ENCODE assay signal across 8 cellular contexts in the genomic region with DNA sequence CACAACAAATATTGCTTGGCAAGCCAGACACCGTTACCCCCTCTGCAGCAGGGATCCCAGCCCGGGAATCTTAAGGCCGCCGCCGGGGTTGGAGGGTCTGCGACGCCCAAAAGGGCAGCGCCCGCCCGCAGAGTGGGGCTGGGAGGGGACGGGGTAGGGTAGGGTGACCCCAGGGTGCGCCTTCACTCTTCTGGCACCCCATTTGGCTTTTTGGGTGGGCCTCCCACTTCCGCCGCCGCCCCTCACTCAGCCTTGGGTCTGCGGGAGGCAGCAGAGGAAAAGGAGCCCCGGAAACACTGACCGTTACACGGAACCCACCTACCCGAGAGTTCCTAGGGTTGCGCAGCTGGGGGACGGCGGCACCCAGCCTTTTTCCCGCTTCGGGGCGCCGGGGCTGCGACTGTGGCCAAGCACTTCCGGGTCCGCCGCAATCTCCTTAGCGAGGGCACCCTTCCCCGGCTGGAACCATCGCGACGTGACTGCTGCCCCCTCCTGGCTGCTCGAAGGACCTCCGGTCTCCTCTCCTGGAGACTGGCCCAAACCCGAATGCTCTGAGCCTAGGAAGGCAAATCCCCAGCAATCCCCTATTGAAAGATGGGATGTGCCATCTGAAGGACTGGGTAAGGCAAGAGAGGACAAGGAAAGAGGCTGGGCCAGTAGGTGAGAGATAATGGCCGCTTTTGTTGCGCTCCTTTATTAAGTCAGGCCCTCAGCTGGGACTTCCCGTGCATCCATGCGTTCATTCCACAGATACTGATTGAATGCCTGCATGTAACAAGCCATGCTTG. TPM values are rescaled to one million over a fixed set of nuclear protein-coding genes. Genes with fewer than 3 reads are reported as not detected.
DNase-seq lines count a peak whose midpoint lies in the region; ATAC-seq, FAIRE-seq and TF ChIP-seq lines count a peak whose summit lies in the region.

A gene (minus strand): TSS at position 404 of the 788 bp plus-strand sequence. CDS start 1,447 bp downstream, outside the sequence.

- TSS peak; percentile 72 for BruUV-seq in HepG2 (replicated peaks; lab: Mats Ljungman, UMichigan)

- DNase-seq in NCI-H69 (lab: John Stamatoyannopoulos, UW): peak; percentile 93
- peak; percentile 93 for DNase-seq in activated CD4-positive, alpha-beta T cell treated with anti-CD3 and anti-CD28 coated beads, Interleukin-2, amount 10 ng/mL, durations not matched to agents 7 days and 5 days
- peak; percentile 92 for DNase-seq in dermis blood vessel endothelial cell
- DNase-seq in HepG2 (ENCODE audit: low spot score): peak; percentile 73
- peak; percentile 94 for DNase-seq in stimulated activated CD4-positive, alpha-beta T cell treated with anti-CD3 and anti-CD28 coated beads, Interleukin-4, amount 100 ng/mL, for 1 hour

- H3K4me3 ChIP-seq in HepG2 (replicated peaks in 1 of 3; ENCODE audit: insufficient read depth in 1 of 3, low read depth in 2 of 3, low read length in 3 of 3): peak within 1 kb of the TSS; percentile 82 to 93 (median 87)

- H3K4me2 ChIP-seq in HepG2 (ENCODE audit: low read depth, low read length): peak within 1 kb of the TSS; percentile 96

- H3K36me3 ChIP-seq in HepG2 (replicated peaks in 1 of 2; ENCODE audit: control insufficient read depth in 1 of 2, insufficient read depth in 2 of 2, low read length in 2 of 2): no peaks in the 10 kb centered on the region; a peak in 1 of 5 replicates

- H3K9me3 Mint-ChIP-seq in activated CD4-positive, alpha-beta T cell treated with anti-CD3 and anti-CD28 coated beads, Interleukin-2, amount 10 ng/mL, durations not matched to agents 7 days and 5 days: no peaks in the 10 kb centered on the region

- H3K27ac ChIP-seq in C4-2B (peak within 1 kb of the TSS; percentile 79), HepG2 (ENCODE audit: extremely low read length, insufficient read depth, low read length) (peak within 1 kb of the TSS; percentile 66)

- WGBS in HepG2 (ENCODE audit: low lambda C conversion rate): 5% methylated on average over 8 of the region's 43 CpGs

- peaks cover 39% of the 10 kb centered on the region for H3K4me1 Mint-ChIP-seq in activated CD4-positive, alpha-beta T cell treated with anti-CD3 and anti-CD28 coated beads, Interleukin-2, amount 10 ng/mL, durations not matched to agents 7 days and 5 days

- H3K27me3 ChIP-seq in HepG2 (ENCODE audit: control insufficient read depth in 1 of 2, insufficient read depth in 2 of 2, low read length in 2 of 2): no peaks in the 10 kb centered on the region

- ATAC-seq in GM19328 (IDR thresholded peaks at IDR 0.05; ENCODE audit: unreplicated experiment) (peak; percentile 100), HG03520 (IDR thresholded peaks at IDR 0.05; ENCODE audit: unreplicated experiment) (peak; percentile 99), HepG2 (peak; percentile 98)

- peaks cover 7% of the 10 kb centered on the region for H3K79me2 ChIP-seq in HepG2 (ENCODE audit: insufficient read depth, low read length)

- in situ Hi-C loops in HepG2 (cut with HindIII; ENCODE audit: extremely low pct_ligation_motif_present, low pct_unique_long_range_greater_than_20kb): loop anchor here (5.0 kb wide), 1 partner anchor 273 kb away; no protein-coding TSS in a partner anchor

- peak; percentile 92 for FAIRE-seq in HepG2 (lab: Jason Lieb, UNC)

- H4K20me1 ChIP-seq in HepG2 (ENCODE audit: insufficient read depth, low read length): no peaks in the 10 kb centered on the region

- no peak; a peak in 1 of 4 replicates for TF ChIP-seq EP300 in HepG2 (IDR thresholded peaks at IDR 0.05; ENCODE audit: low read depth in 2 of 2, low read length in 2 of 2)
- 0 out of 2 replicates have a peak, but pooled peaks have one; percentile 10 for TF ChIP-seq EP300 in HepG2 (CRISPR knock-in tag; IDR thresholded peaks at IDR 0.05; ENCODE audit: borderline replicate concordance)

- peak within 1 kb of the TSS; percentile 93 for H3K9ac ChIP-seq in HepG2 (ENCODE audit: insufficient read depth, low read depth, low read length)

- H3K27ac Mint-ChIP-seq in activated CD4-positive, alpha-beta T cell treated with anti-CD3 and anti-CD28 coated beads, Interleukin-2, amount 10 ng/mL, durations not matched to agents 7 days and 5 days: peak within 1 kb of the TSS; percentile 94

- H2AFZ ChIP-seq in HepG2 (ENCODE audit: low read length): peak within 1 kb of the TSS; percentile 91

- TF ChIP-seq POLR2A in HepG2 (IDR thresholded peaks at IDR 0.05; ENCODE audit: insufficient read depth in 1 of 2, low read depth in 2 of 2, low read length in 2 of 2): peak; percentile 65 to 68

- H3K36me3 Mint-ChIP-seq in activated CD4-positive, alpha-beta T cell treated with anti-CD3 and anti-CD28 coated beads, Interleukin-2, amount 10 ng/mL, durations not matched to agents 7 days and 5 days (ENCODE audit: low read depth): peaks cover 35% of the 10 kb centered on the region

- peaks cover 3% of the 10 kb centered on the region for H3K27me3 Mint-ChIP-seq in activated CD4-positive, alpha-beta T cell treated with anti-CD3 and anti-CD28 coated beads, Interleukin-2, amount 10 ng/mL, durations not matched to agents 7 days and 5 days

- no peaks in the 10 kb centered on the region for H3K9me3 ChIP-seq in HepG2 (ENCODE audit: low read length)

- TF ChIP-seq CTCF in C4-2B (conservative IDR thresholded peaks at IDR 0.05) (peak; percentile 94), HepG2 (CRISPR knock-in tag; IDR thresholded peaks at IDR 0.05) (peak; percentile 97)

- CTCF ChIA-PET in activated CD4-positive, alpha-beta T cell treated with anti-CD3 and anti-CD28 coated beads, Interleukin-2, amount 10 ng/mL, durations not matched to agents 7 days and 5 days (lab: Charles Lee): interaction anchor here (0.5 to 2.7 kb wide), 10 partner anchors 9 to 914 kb away, joined by 3 to 13 read pairs (median 4); no protein-coding TSS in a partner anchor
- CTCF ChIA-PET in HepG2 (lab: Yijun Ruan, JAX; ENCODE audit: low intra/inter-chr PET ratio, low total read pairs): interaction anchor here (1.4 to 1.8 kb wide), 2 partner anchors 14 to 440 kb away, joined by 4 to 11 read pairs; no protein-coding TSS in a partner anchor

- H3K4me3 Mint-ChIP-seq in activated CD4-positive, alpha-beta T cell treated with anti-CD3 and anti-CD28 coated beads, Interleukin-2, amount 10 ng/mL, durations not matched to agents 7 days and 5 days: peak within 1 kb of the TSS; percentile 95

- H3K4me1 ChIP-seq in HepG2 (ENCODE audit: insufficient read depth, low read length): peaks cover 44% of the 10 kb centered on the region

- intact Hi-C loops in HepG2 (cut with micrococcal nuclease; ENCODE audit: unreplicated experiment): loop anchor here (2.0 kb wide), 2 partner anchors 15 to 441 kb away; no protein-coding TSS in a partner anchor

- POLR2A ChIA-PET in activated CD4-positive, alpha-beta T cell treated with anti-CD3 and anti-CD28 coated beads, Interleukin-2, amount 10 ng/mL, durations not matched to agents 7 days and 5 days (lab: Charles Lee): no interaction called here
- POLR2A ChIA-PET in HepG2 (lab: Yijun Ruan, JAX): interaction anchor here (0.8 to 1.4 kb wide), 3 partner anchors 12 to 89 kb away, joined by 3 to 7 read pairs (median 4); a partner anchor contains a TSS

- peak; percentile 71 for TF ChIP-seq RAD21 in HepG2 (CRISPR knock-in tag; IDR thresholded peaks at IDR 0.05)

TF ChIP-seq in HepG2, 621 proteins besides CTCF, POLR2A, EP300 and RAD21 (continues in another document):
- peak; percentile 78; the same call in 1 of the 2 replicates for TF ChIP-seq ZNF747 (CRISPR knock-in tag; IDR thresholded peaks at IDR 0.05; ENCODE audit: borderline replicate concordance)

RNA-seq across cellular contexts. Expression of the gene that starts here (rescaled TPM):
- 10 to 100 TPM; 28.6 to 32.7 TPM for total RNA-seq in activated CD4-positive, alpha-beta T cell treated with anti-CD3 and anti-CD28 coated beads, Interleukin-2, amount 10 ng/mL, durations not matched to agents 7 days and 5 days
- 13.6 and 17.9 TPM in 2 replicates for total RNA-seq in dermis blood vessel endothelial cell
- total RNA-seq in HepG2 (2016; rRNA removed; fragmentation: Illumina TruSeq; extraction: Trizol): 24.1 and 29.5 TPM in 2 replicates
- total RNA-seq in HepG2 (2016; cell fraction: cytosol; rRNA removed; fragmentation: Illumina TruSeq; extraction: Trizol; ENCODE audit: low read depth): 16.3 and 18.6 TPM in 2 replicates
- total RNA-seq in HepG2 (2016; cell fraction: insoluble cytoplasmic fraction; rRNA removed; fragmentation: Illumina TruSeq; extraction: Trizol): 24.7 and 31.4 TPM in 2 replicates
- total RNA-seq in HepG2 (2016; cell fraction: membrane; rRNA removed; fragmentation: Illumina TruSeq; extraction: Trizol): 28.1 and 30.5 TPM in 2 replicates
- 23.0 and 23.6 TPM in 2 replicates for total RNA-seq in HepG2 (2016; cell fraction: nucleus; rRNA removed; fragmentation: Illumina TruSeq; extraction: Trizol)
- polyA plus RNA-seq in HepG2 (2011; rRNA removed): 24.3 and 26.7 TPM in 2 replicates
- polyA plus RNA-seq in HepG2 (2011; cell fraction: cytosol; rRNA removed): 21.8 and 31.9 TPM in 2 replicates
- 11.7 and 14.0 TPM in 2 replicates for polyA plus RNA-seq in HepG2 (2011; cell fraction: nucleus; rRNA removed)
- 20.7 and 24.9 TPM in 2 replicates for polyA plus RNA-seq in HepG2 (2012)
- 12.8 and 18.8 TPM in 2 replicates for polyA plus RNA-seq in HepG2 (2016; cell fraction: cytosol; fragmentation: Illumina TruSeq; extraction: Trizol; ENCODE audit: low read depth)
- polyA plus RNA-seq in HepG2 (2016; cell fraction: insoluble cytoplasmic fraction; fragmentation: Illumina TruSeq; extraction: Trizol; ENCODE audit: low read depth): 21.8 and 22.1 TPM in 2 replicates
- 18.2 and 25.0 TPM in 2 replicates for polyA plus RNA-seq in HepG2 (2016; cell fraction: membrane; fragmentation: Illumina TruSeq; extraction: Trizol; ENCODE audit: low read depth)
- 30.3 and 30.7 TPM in 2 replicates for polyA plus RNA-seq in HepG2 (2016; cell fraction: nucleus; fragmentation: Illumina TruSeq; extraction: Trizol; ENCODE audit: insufficient read depth, low read depth)
- polyA minus RNA-seq in HepG2 (2011; rRNA and poly(A)+ RNA removed; ENCODE audit: low replicate concordance): 61.9 and 64.5 TPM in 2 replicates
- 14.4 and 14.5 TPM in 2 replicates for polyA minus RNA-seq in HepG2 (2011; cell fraction: cytosol; rRNA and poly(A)+ RNA removed)
- polyA minus RNA-seq in HepG2 (2011; cell fraction: nucleus; rRNA and poly(A)+ RNA removed): 11.8 and 16.7 TPM in 2 replicates

Comparison
In these comparisons a context has a peak if more than half of its experiments do, and no peak if none do; other contexts are left out.
1. Peak in every context shown above with its lines: DNase-seq, ATAC-seq, H3K4me3 ChIP-seq and H3K27ac ChIP-seq.